ENCODE assay signal across 11 cellular contexts in the genomic region with DNA sequence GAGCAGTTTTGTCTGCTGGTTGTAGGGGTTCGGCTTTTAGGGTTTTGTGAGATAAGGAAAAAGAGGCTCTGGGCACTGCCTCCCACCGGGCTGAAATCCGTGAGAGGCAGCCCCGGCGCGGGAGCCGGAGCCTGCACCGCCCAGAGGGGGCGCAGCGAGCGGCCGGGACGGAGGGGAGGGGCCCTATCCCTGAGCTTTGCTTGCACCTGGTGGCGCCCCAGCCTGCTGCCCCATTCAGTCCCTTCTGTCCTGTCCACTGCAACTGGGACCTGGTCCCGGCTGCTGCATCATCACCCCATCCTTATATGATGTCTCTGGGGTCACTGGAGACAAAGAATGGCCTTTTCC. TPM values are rescaled to one million over a fixed set of nuclear protein-coding genes. Genes with fewer than 3 reads are reported as not detected.
DNase-seq lines count a peak whose midpoint lies in the region; ATAC-seq, FAIRE-seq and TF ChIP-seq lines count a peak whose summit lies in the region.
"Had no signal": no experiment of that assay in that cellular context is flagged by ENCODE, and none has a peak within 500 bp of the region (broad histone marks: within the 10 kb centered on the region; RNA-seq: fewer than 3 reads in every experiment).

No MANE protein-coding gene starts in this region.

- POLR2A ChIA-PET in BJ (lab: Charles Lee) (no interaction called here), K562 (lab: Yijun Ruan, JAX) (interaction anchor here (0.6 to 1.6 kb wide), 6 partner anchors 10 to 222 kb away, joined by 3 to 5 read pairs (median 3); no protein-coding TSS in a partner anchor)

- WGBS in HUES64, result 4% methylated on average over 15 of the region's 15 CpGs
- under 1% methylated on average over 15 of the region's 15 CpGs for WGBS in K562 (ENCODE audit: insufficient coverage, low coverage, missing lambda C conversion rate)

- intact Hi-C loops in K562 (cut with micrococcal nuclease), result loop anchor here (1.0 to 10.0 kb wide), 3 partner anchors 157 to 438 kb away; no protein-coding TSS in a partner anchor
- intact Hi-C loops in lower lobe of right lung (cut with DNase I), result no loop called here

- TF ChIP-seq POLR2A in K562 (conservative IDR thresholded peaks at IDR 0.05), result no peak

- H4K20me1 ChIP-seq in K562 (replicated peaks; ENCODE audit: control insufficient read depth, insufficient read depth, low read length), result no peaks in the 10 kb centered on the region

- H3K9me1 ChIP-seq in K562 (ENCODE audit: control insufficient read depth, insufficient read depth, low read length), result no peaks in the 10 kb centered on the region

- H3K4me1 ChIP-seq in HUES64 (ENCODE audit: insufficient read depth, low read length) (peaks cover 27% of the 10 kb centered on the region), K562 (replicated peaks in 1 of 2; ENCODE audit: control insufficient read depth in 2 of 2, insufficient read depth in 2 of 2, low read length in 2 of 2) (peaks cover 0 to 18% of the 10 kb centered on the region in 2 experiments; a peak in 2 of 5 replicates), lower lobe of right lung (peaks cover 14% of the 10 kb centered on the region)

- BruUV-seq in K562 (replicated peaks; lab: Mats Ljungman, UMichigan), result no TSS peak

- DNase-seq in BJ (ENCODE audit: low read depth), result no peak
- DNase-seq in K562 (ENCODE audit: extremely low read depth in 1 of 4, low spot score in 3 of 4), result peak; percentile 59 to 78 (median 62)
- no peak for DNase-seq in lower lobe of right lung
- DNase-seq in activated CD8-positive, alpha-beta memory T cell treated with anti-CD3 and anti-CD28 coated beads for 24 hours, result no peak
- no peak for DNase-seq in GF-D8 (lab: John Stamatoyannopoulos, UW)
- DNase-seq in stimulated activated CD4-positive, alpha-beta T cell treated with anti-CD3 and anti-CD28 coated beads, Interleukin-15, amount 100 ng/mL, for 24 hours, result no peak

- no peak overlapping the region for H3K4me3 ChIP-seq in BJ (ENCODE audit: low read depth, low read length)
- H3K4me3 ChIP-seq in HUES64 (ENCODE audit: low read length), result peak overlapping the region; percentile 75
- H3K4me3 ChIP-seq in K562, result no peak overlapping the region; the same call in 1 of the 2 replicates
- H3K4me3 ChIP-seq in lower lobe of right lung, result no peak overlapping the region

- in situ Hi-C loops in K562 (cut with MboI), result no loop called here

- CTCF ChIA-PET in BJ (lab: Yijun Ruan, JAX) (interaction anchor here (0.8 to 5.3 kb wide), 15 partner anchors 10 to 439 kb away, joined by 3 to 42 read pairs (median 4); no protein-coding TSS in a partner anchor), K562 (lab: Yijun Ruan, JAX; ENCODE audit: low intra/inter-chr PET ratio) (no interaction called here)

- ATAC-seq in K562, result peak; percentile 99
- peak; percentile 39 to 41 for ATAC-seq in lower lobe of right lung
- ATAC-seq in GM19351 (IDR thresholded peaks at IDR 0.05; ENCODE audit: unreplicated experiment), result no peak

- H3K9ac ChIP-seq in HUES64 (ENCODE audit: low read depth, low read length), result peak overlapping the region; percentile 48
- H3K9ac ChIP-seq in K562 (ENCODE audit: insufficient read depth in 1 of 2, low read depth in 2 of 2, low read length in 2 of 2), result no peak overlapping the region

- H2AFZ ChIP-seq in K562 (ENCODE audit: low read depth, low read length), result no peak overlapping the region

- TF ChIP-seq RAD21 in K562 (CRISPR knock-in tag; conservative IDR thresholded peaks at IDR 0.05 in 1 of 2, IDR thresholded peaks at IDR 0.05 in 1 of 2), result peak in 1 of 2 experiments; percentile 50; a peak in 2 of 4 replicates

- TF ChIP-seq CTCF in BJ (IDR thresholded peaks at IDR 0.05; ENCODE audit: insufficient read depth, low read depth, low read length) (peak; percentile 23; the same call in 1 of the 2 replicates), K562 (IDR thresholded peaks at IDR 0.05 in 2 of 3, conservative IDR thresholded peaks at IDR 0.05 in 1 of 3; ENCODE audit: insufficient read depth in 2 of 3, low read depth in 1 of 3, low read length in 3 of 3) (peak; percentile 67 to 94 (median 74)), lower lobe of right lung (IDR thresholded peaks at IDR 0.05) (no peak)

- H3K36me3 ChIP-seq in BJ (ENCODE audit: control insufficient read depth, insufficient read depth, low read length) (no peaks in the 10 kb centered on the region), HUES64 (ENCODE audit: insufficient read depth, low read length) (no peaks in the 10 kb centered on the region), K562 (ENCODE audit: control insufficient read depth, insufficient read depth, low read length) (no peaks in the 10 kb centered on the region), lower lobe of right lung (no peaks in the 10 kb centered on the region)
- H3K36me3 ChIP-seq: neutrophil had no signal

- peak overlapping the region; percentile 48 for H3K4me2 ChIP-seq in K562 (ENCODE audit: insufficient read depth, low read length)

- no peaks in the 10 kb centered on the region for H3K79me2 ChIP-seq in K562 (ENCODE audit: control insufficient read depth, insufficient read depth, low read length)

- no peak for TF ChIP-seq EP300 in K562 (IDR thresholded peaks at IDR 0.05; ENCODE audit: low read length)

- H3K27ac ChIP-seq in HUES64 (ENCODE audit: low read depth, low read length) (no peak overlapping the region), K562 (ENCODE audit: extremely low read depth, low read depth, low read length) (no peak overlapping the region), lower lobe of right lung (no peak overlapping the region)
- H3K27ac ChIP-seq: neutrophil had no signal

- no peak for FAIRE-seq in K562 (lab: Jason Lieb, UNC)
- FAIRE-seq: endometrium, RCC 7860 had no signal

- H3K27me3 ChIP-seq in BJ (ENCODE audit: control insufficient read depth, insufficient read depth, low read length) (peaks cover 19% of the 10 kb centered on the region), HUES64 (ENCODE audit: insufficient read depth, low read length) (peaks cover 23% of the 10 kb centered on the region), K562 (ENCODE audit: control insufficient read depth in 2 of 2, insufficient read depth in 2 of 2, low read length in 2 of 2) (peaks cover 13 to 44% of the 10 kb centered on the region in 2 experiments; a peak in 4 of 5 replicates), lower lobe of right lung (ENCODE audit: low read depth) (peaks cover 63% of the 10 kb centered on the region)

- H3K9me3 ChIP-seq in HUES64 (ENCODE audit: insufficient read depth, low read depth, low read length), result no peaks in the 10 kb centered on the region
- no peaks in the 10 kb centered on the region for H3K9me3 ChIP-seq in K562 (replicated peaks; ENCODE audit: control insufficient read depth, insufficient read depth, low read depth, low read length)
- H3K9me3 ChIP-seq in lower lobe of right lung, result no peaks in the 10 kb centered on the region
- H3K9me3 ChIP-seq: neutrophil had no signal

TF ChIP-seq in K562, 482 proteins besides CTCF, POLR2A, EP300 and RAD21 (continues in another document):
- TF ChIP-seq TOE1 (IDR thresholded peaks at IDR 0.05; ENCODE audit: borderline replicate concordance) (no peak), TOE1 (CRISPR knock-in tag; IDR thresholded peaks at IDR 0.05; ENCODE audit: borderline replicate concordance, low read depth) (no peak)
- TF ChIP-seq, protein P1, sequence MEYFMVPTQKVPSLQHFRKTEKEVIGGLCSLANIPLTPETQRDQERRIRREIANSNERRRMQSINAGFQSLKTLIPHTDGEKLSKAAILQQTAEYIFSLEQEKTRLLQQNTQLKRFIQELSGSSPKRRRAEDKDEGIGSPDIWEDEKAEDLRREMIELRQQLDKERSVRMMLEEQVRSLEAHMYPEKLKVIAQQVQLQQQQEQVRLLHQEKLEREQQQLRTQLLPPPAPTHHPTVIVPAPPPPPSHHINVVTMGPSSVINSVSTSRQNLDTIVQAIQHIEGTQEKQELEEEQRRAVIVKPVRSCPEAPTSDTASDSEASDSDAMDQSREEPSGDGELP (CRISPR knock-in tag; IDR thresholded peaks at IDR 0.05; ENCODE audit: borderline replicate concordance), result 0 out of 2 replicates have a peak, but pooled peaks have one; percentile 31

RNA-seq across cellular contexts. Expression of a gene that starts 0.5 kb away (rescaled TPM):
- polyA plus RNA-seq in BJ (2011; rRNA removed) (0.01 TPM in 2 replicates), K562 (2011; rRNA removed) (0.21 and 0.53 TPM in 2 replicates), K562 (2014; fragmentation: Illumina TruSeq; extraction: Trizol) (0.06 and 0.17 TPM in 2 replicates), K562 (2014; fragmentation: Nextera tagmentation; extraction: Ambion mirVana) (under 1 TPM; 0.13 TPM), K562 (2014; rRNA removed) (0.12 and 0.31 TPM in 2 replicates)
- 0.05 TPM in 1 of 2 replicates, not detected in the other for polyA minus RNA-seq in BJ (2011; rRNA and poly(A)+ RNA removed)
- polyA plus RNA-seq in HUES64 (2013, experiment 1 of 2), result 0.05 TPM
- 0.13 TPM for polyA plus RNA-seq in HUES64 (2013, experiment 2 of 2)
- total RNA-seq in K562 (2011; cell fraction: chromatin; rRNA removed; ENCODE audit: low replicate concordance), result 0.19 and 0.23 TPM in 2 replicates
- total RNA-seq in K562 (2011; cell fraction: nucleolus; rRNA removed), result 0.13 TPM in 1 of 2 replicates, not detected in the other
- total RNA-seq in K562 (2011; cell fraction: nucleoplasm; rRNA removed), result 0.31 and 0.37 TPM in 2 replicates
- total RNA-seq in K562 (2014; rRNA removed) (0.04 TPM in 1 of 2 replicates, not detected in the other), K562 (2014; rRNA removed; fragmentation: Illumina TruSeq; extraction: Trizol) (0.15 and 0.16 TPM in 2 replicates), K562 (2015; rRNA removed; fragmentation: Illumina TruSeq; extraction: Trizol) (0.15 and 0.18 TPM in 2 replicates), K562 (2021) (0.07 TPM in 2 replicates), lower lobe of right lung (0.09 TPM)
- polyA plus RNA-seq in K562 (2011; cell fraction: cytosol; rRNA removed), result 0.15 and 0.46 TPM in 2 replicates
- polyA plus RNA-seq in K562 (2011; cell fraction: nucleus; rRNA removed), result 0.14 and 0.70 TPM in 2 replicates
- 0.07 and 0.19 TPM in 2 replicates for polyA plus RNA-seq in K562 (2012)
- polyA minus RNA-seq in K562 (2011; rRNA and poly(A)+ RNA removed), result 0.25 and 1.3 TPM in 2 replicates
- 0.36 TPM in 1 of 2 replicates, not detected in the other for polyA minus RNA-seq in K562 (2011; cell fraction: cytosol; rRNA and poly(A)+ RNA removed)
- polyA minus RNA-seq in K562 (2011; cell fraction: nucleus; rRNA and poly(A)+ RNA removed), result 0.13 and 0.56 TPM in 2 replicates

Comparison
In these comparisons a context has a peak if more than half of its experiments do, and no peak if none do; other contexts are left out.
1. DNase-seq: peak in K562 (4 of 4); none in BJ (single experiment), lower lobe of right lung (single experiment), activated CD8-positive, alpha-beta memory T cell treated with anti-CD3 and anti-CD28 coated beads for 24 hours (single experiment), GF-D8 (single experiment) and stimulated activated CD4-positive, alpha-beta T cell treated with anti-CD3 and anti-CD28 coated beads, Interleukin-15, amount 100 ng/mL, for 24 hours (single experiment).